In genomic region chr12:114672817-114673168, GRCh38 we compare ENCODE assay signal across 1 cellular context.
TF ChIP-seq lines count a peak whose summit lies in the region.

No MANE protein-coding gene starts in this region.

TF ChIP-seq in H1, 55 proteins besides CTCF, POLR2A, EP300 and RAD21:
- TF ChIP-seq CHD7 (IDR thresholded peaks at IDR 0.05; ENCODE audit: insufficient replicate concordance, low read length) (no peak), EZH2 (IDR thresholded peaks at IDR 0.05; ENCODE audit: low read depth, low read length, severe bottlenecking) (no peak), SUZ12 (IDR thresholded peaks at IDR 0.05; ENCODE audit: low read length) (no peak), RFX5 (IDR thresholded peaks at IDR 0.05; ENCODE audit: borderline replicate concordance, low read depth, low read length) (no peak), ATF2 (IDR thresholded peaks at IDR 0.05; ENCODE audit: low read length) (no peak), KDM4A (IDR thresholded peaks at IDR 0.05; ENCODE audit: low read depth, low read length, severe bottlenecking) (no peak), GABPA (IDR thresholded peaks at IDR 0.05; ENCODE audit: borderline replicate concordance, insufficient read depth, low read length) (no peak), CHD2 (IDR thresholded peaks at IDR 0.05; ENCODE audit: low read length) (no peak), RXRA (IDR thresholded peaks at IDR 0.05; ENCODE audit: insufficient read depth, low read depth, low read length) (no peak), TCF12 (IDR thresholded peaks at IDR 0.05; ENCODE audit: low read depth, low read length) (no peak)
